Comparison of ENCODE assay signal across 18 cellular contexts in the genomic region with DNA sequence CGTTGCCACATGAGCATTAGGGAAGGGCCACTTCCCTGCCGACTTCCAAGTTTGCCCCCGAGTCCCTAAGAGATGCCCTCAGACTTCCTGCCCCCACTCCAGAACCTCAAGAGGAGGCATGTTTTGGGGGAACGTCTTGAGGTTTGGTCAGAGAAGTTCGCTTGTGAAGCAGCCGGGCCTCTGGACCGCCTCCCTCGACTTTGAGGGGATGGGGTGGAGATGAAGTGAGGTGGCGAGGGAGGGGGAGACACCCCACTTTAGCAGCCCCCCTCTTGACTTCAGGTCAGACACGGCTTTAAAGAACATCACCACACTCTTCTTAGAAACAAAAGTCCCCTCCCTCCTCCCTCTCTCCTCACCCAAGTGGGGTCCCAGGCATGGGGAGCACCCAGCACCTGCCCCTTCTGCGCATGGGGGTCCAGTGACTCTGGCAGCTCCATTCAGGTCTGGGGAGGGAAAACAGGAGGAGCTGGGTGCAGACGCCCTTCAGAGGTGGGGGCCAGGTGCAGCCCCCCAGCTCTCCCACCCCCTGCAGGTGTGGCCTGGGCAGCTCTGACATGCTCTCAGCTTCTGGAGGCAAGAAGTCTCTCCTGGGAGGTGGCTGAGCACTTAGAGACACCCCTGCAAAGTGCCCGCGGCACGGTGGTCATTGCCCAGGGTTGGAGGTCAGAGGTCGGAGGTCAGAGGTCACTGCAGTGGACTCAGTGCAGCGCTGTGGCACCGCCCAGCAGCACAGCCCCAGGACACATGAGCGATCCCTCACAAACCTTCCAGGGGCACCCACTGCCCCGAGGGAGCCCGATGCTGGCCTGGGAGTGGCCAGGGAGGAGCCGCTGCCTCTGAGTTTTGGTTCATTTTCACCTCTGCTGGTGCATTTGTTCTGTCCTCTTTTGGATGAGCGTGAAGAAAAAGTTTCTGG.
DNase-seq lines count a peak whose midpoint lies in the region; ATAC-seq lines count a peak whose summit lies in the region.
"Had no signal": no experiment of that assay in that cellular context is flagged by ENCODE, and none has a peak within 500 bp of the region (broad histone marks: within the 10 kb centered on the region; RNA-seq: fewer than 3 reads in every experiment).

No MANE protein-coding gene starts in this region.

- DNase-seq in activated effector memory CD4-positive, alpha-beta T cell treated with anti-CD3 and anti-CD28 coated beads, Interleukin-2, amount 50 U/mL, for 16 hours = peak; percentile 49
- DNase-seq in activated effector memory CD4-positive, alpha-beta T cell treated with Interleukin-2 at 50 U/mL for 16 hours = no peak
- peak; percentile 35 for DNase-seq in left lobe of liver (ENCODE audit: low spot score)
- DNase-seq in posterior vena cava (ENCODE audit: low spot score) = peak; percentile 67
- no peak for DNase-seq in SHP77 treated with DMSO at 0.1 percent for 48 hours (lab: John Stamatoyannopoulos, UW)
- DNase-seq in NCI-H187 treated with DMSO at 0.1 percent for 48 hours (lab: John Stamatoyannopoulos, UW) = no peak
- no peak for DNase-seq in retina
- DNase-seq: CD8-positive, alpha-beta memory T cell; DND-41; KG1; NCI-H1092; NCI-H146; NCI-H2107; NCI-H226; NCI-H526 treated with DMSO at 0.1 percent for 48 hours; Right ventricle myocardium superior had no signal

- ATAC-seq in left lobe of liver (no peak), GM18502 (IDR thresholded peaks at IDR 0.05; ENCODE audit: poor library complexity, unreplicated experiment) (no peak)
- ATAC-seq: GM23338 had no signal

- intact Hi-C loops in posterior vena cava (cut with DNase I) = no loop called here

Comparison
In these comparisons a context has a peak if more than half of its experiments do, and no peak if none do; other contexts are left out.
1. DNase-seq: peak in activated effector memory CD4-positive, alpha-beta T cell treated with anti-CD3 and anti-CD28 coated beads, Interleukin-2, amount 50 U/mL, for 16 hours (single experiment), left lobe of liver (single experiment) and posterior vena cava (single experiment); none in activated effector memory CD4-positive, alpha-beta T cell treated with Interleukin-2 at 50 U/mL for 16 hours (single experiment), SHP77 treated with DMSO at 0.1 percent for 48 hours (single experiment), NCI-H187 treated with DMSO at 0.1 percent for 48 hours (single experiment) and retina (single experiment).